8 cellular contexts compared by ENCODE assay signal in the genomic region with DNA sequence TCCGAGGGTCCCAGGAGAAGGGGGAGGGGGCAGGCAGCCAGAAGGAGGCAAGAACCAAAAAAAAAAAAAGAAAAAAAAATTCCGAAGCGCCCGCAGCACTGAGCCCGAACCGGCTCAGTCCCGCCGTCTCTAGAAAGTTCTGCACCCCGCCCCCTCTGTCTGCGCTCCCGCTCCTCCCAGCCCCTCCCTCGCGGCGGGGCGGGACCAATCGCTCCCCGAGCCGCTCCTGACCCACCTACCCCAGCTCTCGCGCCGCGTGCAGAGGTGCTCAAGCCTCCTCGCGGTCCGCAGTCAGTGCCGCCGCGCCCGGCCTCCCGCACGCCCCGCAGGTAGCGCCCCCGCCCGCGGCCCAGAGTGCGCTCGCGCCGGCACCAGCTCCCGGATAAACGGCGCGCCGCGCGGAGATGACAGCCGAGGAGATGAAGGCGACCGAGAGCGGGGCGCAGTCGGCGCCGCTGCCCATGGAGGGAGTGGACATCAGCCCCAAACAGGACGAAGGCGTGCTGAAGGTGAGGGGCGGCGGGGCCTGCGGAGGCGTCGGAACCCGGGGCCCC. TPM values are rescaled to one million over a fixed set of nuclear protein-coding genes. Genes with fewer than 3 reads are reported as not detected.
DNase-seq lines count a peak whose midpoint lies in the region; ATAC-seq and TF ChIP-seq lines count a peak whose summit lies in the region.

A gene with protein sequence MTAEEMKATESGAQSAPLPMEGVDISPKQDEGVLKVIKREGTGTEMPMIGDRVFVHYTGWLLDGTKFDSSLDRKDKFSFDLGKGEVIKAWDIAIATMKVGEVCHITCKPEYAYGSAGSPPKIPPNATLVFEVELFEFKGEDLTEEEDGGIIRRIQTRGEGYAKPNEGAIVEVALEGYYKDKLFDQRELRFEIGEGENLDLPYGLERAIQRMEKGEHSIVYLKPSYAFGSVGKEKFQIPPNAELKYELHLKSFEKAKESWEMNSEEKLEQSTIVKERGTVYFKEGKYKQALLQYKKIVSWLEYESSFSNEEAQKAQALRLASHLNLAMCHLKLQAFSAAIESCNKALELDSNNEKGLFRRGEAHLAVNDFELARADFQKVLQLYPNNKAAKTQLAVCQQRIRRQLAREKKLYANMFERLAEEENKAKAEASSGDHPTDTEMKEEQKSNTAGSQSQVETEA (plus strand): TSS at position 235 of the 554 bp plus-strand sequence. CDS start 170 bp downstream, at position 405.

- no peaks in the 10 kb centered on the region for H3K27me3 ChIP-seq in CD8-positive, alpha-beta T cell (ENCODE audit: insufficient read depth, low read length)

- intact Hi-C loops in CD8-positive, alpha-beta T cell (cut with DNase I, micrococcal nuclease), result loop anchor here (1.0 to 10.0 kb wide), 9 partner anchors 17 to 1203 kb away; partner anchors contain the start of genes FOXM1 (in 2 of the 2), ITFG2 (in 2 of the 2), RHNO1 (in 2 of the 2) and FBXL14 (in 1 of the 2)

- peaks cover 12% of the 10 kb centered on the region for H3K4me1 ChIP-seq in CD8-positive, alpha-beta T cell (ENCODE audit: insufficient read depth, low read length)

- CTCF ChIA-PET in CD8-positive, alpha-beta T cell (lab: Charles Lee), result interaction anchor here (0.5 to 3.5 kb wide), 2 partner anchors 11 to 19 kb away, joined by 3 to 19 read pairs; no protein-coding TSS in a partner anchor

- no peak for TF ChIP-seq CTCF in CD8-positive, alpha-beta T cell (IDR thresholded peaks at IDR 0.05)

- POLR2A ChIA-PET in CD8-positive, alpha-beta T cell (lab: Charles Lee), result interaction anchor here (1.0 to 3.7 kb wide), 6 partner anchors 14 to 112 kb away, joined by 3 to 31 read pairs (median 6); partner anchors contain the start of gene ITFG2

- ATAC-seq in CD8-positive, alpha-beta T cell, result peak; percentile 92
- ATAC-seq in GM19397 (IDR thresholded peaks at IDR 0.05; ENCODE audit: unreplicated experiment), result peak; percentile 79
- ATAC-seq in HG03558 (IDR thresholded peaks at IDR 0.05; ENCODE audit: extremely low read depth, unreplicated experiment), result peak; percentile 65

- peak within 1 kb of the TSS; percentile 88 for H3K27ac Mint-ChIP-seq in CD8-positive, alpha-beta T cell

- H3K9me3 ChIP-seq in CD8-positive, alpha-beta T cell (ENCODE audit: low read length), result no peaks in the 10 kb centered on the region

- peak within 1 kb of the TSS; percentile 71 for H3K4me3 ChIP-seq in CD8-positive, alpha-beta T cell (ENCODE audit: low read depth, low read length)

- H3K4me3 Mint-ChIP-seq in CD8-positive, alpha-beta T cell, result peak within 1 kb of the TSS; percentile 91

- H3K4me1 Mint-ChIP-seq in CD8-positive, alpha-beta T cell (ENCODE audit: low read depth), result peaks cover 24% of the 10 kb centered on the region

- no peaks in the 10 kb centered on the region for H3K27me3 Mint-ChIP-seq in CD8-positive, alpha-beta T cell (ENCODE audit: low read depth)

- H3K36me3 ChIP-seq in CD8-positive, alpha-beta T cell (ENCODE audit: insufficient read depth, low read length), result peaks cover 26% of the 10 kb centered on the region

- H3K27ac ChIP-seq in CD8-positive, alpha-beta T cell (ENCODE audit: low read depth, low read length), result peak within 1 kb of the TSS; percentile 63

- peak; percentile 75 to 90 (median 88) for DNase-seq in CD8-positive, alpha-beta T cell
- peak; percentile 45 for DNase-seq in NCI-H82 treated with DMSO at 0.1 percent for 48 hours (lab: John Stamatoyannopoulos, UW; ENCODE audit: unreplicated experiment)
- DNase-seq in activated CD8-positive, alpha-beta memory T cell treated with anti-CD3 and anti-CD28 coated beads for 24 hours, result peak; percentile 93
- DNase-seq in effector CD4-positive, alpha-beta T cell, result peak; percentile 88
- peak; percentile 97 for DNase-seq in medulla oblongata (ENCODE audit: extremely low spot score)
- peak; percentile 82 for DNase-seq in stimulated activated CD8-positive, alpha-beta memory T cell treated with anti-CD3 and anti-CD28 coated beads, Interleukin-12 subunit alpha, Interleukin-12 subunit beta, amount 100 ng/mL, for 1 hour (ENCODE audit: low read depth)

- no peaks in the 10 kb centered on the region for H3K9me3 Mint-ChIP-seq in CD8-positive, alpha-beta T cell

- H3K36me3 Mint-ChIP-seq in CD8-positive, alpha-beta T cell, result peaks cover 37% of the 10 kb centered on the region

RNA-seq across cellular contexts. Expression of the gene that starts here (rescaled TPM):
- total RNA-seq in CD8-positive, alpha-beta T cell, result 10 to 100 TPM; 31.1 to 34.5 TPM

Comparison
In these comparisons a context has a peak if more than half of its experiments do, and no peak if none do; other contexts are left out.
1. Peak in every context shown above with its lines: DNase-seq, ATAC-seq, H3K4me3 ChIP-seq and H3K27ac ChIP-seq.
2. DNase-seq: peak in every context shown above with its lines; median percentile 97 in medulla oblongata; 93 in activated CD8-positive, alpha-beta memory T cell treated with anti-CD3 and anti-CD28 coated beads for 24 hours; 88 in CD8-positive, alpha-beta T cell; 88 in effector CD4-positive, alpha-beta T cell; 82 in stimulated activated CD8-positive, alpha-beta memory T cell treated with anti-CD3 and anti-CD28 coated beads, Interleukin-12 subunit alpha, Interleukin-12 subunit beta, amount 100 ng/mL, for 1 hour; 45 in NCI-H82 treated with DMSO at 0.1 percent for 48 hours.